ENCODE assay signal across 24 cellular contexts in the genomic region with DNA sequence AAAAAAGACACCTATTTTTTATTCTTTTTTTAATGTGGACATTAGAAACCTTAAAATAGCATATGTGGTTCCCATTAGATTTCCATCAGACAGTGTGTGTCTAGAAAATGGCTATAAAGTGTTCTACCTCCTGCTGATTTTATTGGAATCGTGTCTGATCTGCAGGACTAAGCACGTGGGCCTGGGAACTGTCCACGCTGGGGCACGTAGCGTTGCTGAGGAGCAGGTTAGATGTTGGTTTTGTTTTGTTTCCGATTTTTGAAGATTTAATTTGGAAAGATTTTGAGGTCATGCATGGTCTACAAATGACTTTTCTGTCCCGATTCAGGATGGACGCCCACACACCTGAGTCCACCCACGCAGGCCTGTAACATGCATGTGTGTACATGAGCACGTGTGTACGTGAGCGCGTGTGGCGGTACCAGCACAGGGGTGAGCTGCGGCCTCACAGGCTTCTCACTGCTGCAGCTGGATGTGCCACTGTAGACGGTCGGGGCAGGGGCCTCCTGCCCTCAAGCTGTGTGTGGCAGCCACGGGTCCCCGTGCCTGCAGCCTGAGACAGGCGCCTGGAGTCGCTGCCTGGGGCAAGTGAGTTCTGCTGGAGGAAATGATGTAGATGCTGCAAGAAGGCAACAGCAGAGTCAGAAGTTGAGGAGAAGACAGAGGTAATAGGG.
A peak's percentile ranks its signal among the peaks of the same experiment; 100 is the strongest.
DNase-seq lines count a peak whose midpoint lies in the region; ATAC-seq, FAIRE-seq and TF ChIP-seq lines count a peak whose summit lies in the region.
"Had no signal": no experiment of that assay in that cellular context is flagged by ENCODE, and none has a peak within 500 bp of the region (broad histone marks: within the 10 kb centered on the region; RNA-seq: fewer than 3 reads in every experiment).

No MANE protein-coding gene starts in this region.

- FAIRE-seq in H1 (lab: Jason Lieb, UNC), result no peak
- FAIRE-seq: astrocyte, endothelial cell of umbilical vein had no signal

- no peak overlapping the region for H3K27ac ChIP-seq in H1 (ENCODE audit: low read depth, low read length)
- no peak overlapping the region for H3K27ac ChIP-seq in osteoblast (ENCODE audit: low read depth, low read length)
- no peak overlapping the region for H3K27ac ChIP-seq in CD4-positive, alpha-beta T cell (ENCODE audit: low read depth, low read length)
- no peak overlapping the region for H3K27ac ChIP-seq in esophagus squamous epithelium
- H3K27ac ChIP-seq: dorsolateral prefrontal cortex, vagina had no signal

- DNase-seq in natural killer cell treated with Interleukin-12 subunit alpha and Interleukin-12 subunit beta and Interleukin-15 and Interleukin-18, amount 100 ng/mL, for 72 hours (ENCODE audit: low spot score), result peak; percentile 56
- DNase-seq in natural killer cell, result no peak
- DNase-seq in H1 (ENCODE audit: low read depth in 1 of 2, low spot score in 2 of 2), result peak in 1 of 2 experiments; percentile 33
- DNase-seq in osteoblast (ENCODE audit: insufficient read length, low spot score, missing footprints), result peak; percentile 57
- DNase-seq in DMS53 (lab: John Stamatoyannopoulos, UW), result no peak
- no peak for DNase-seq in CD4-positive, alpha-beta T cell
- no peak for DNase-seq in esophagus squamous epithelium (lab: John Stamatoyannopoulos, UW)
- DNase-seq: activated T-cell treated with anti-CD3 and anti-CD28 coated beads, Interleukin-2, amount 50 U/mL, for 4 hours; central memory CD4-positive, alpha-beta T cell; HCEC 1CT; NCI-H1092 treated with DMSO at 0.1 percent for 48 hours; NCI-H2081; NCI-H345; NCI-H774; occipital lobe; SHP77; stimulated activated CD4-positive, alpha-beta T cell treated with anti-CD3 and anti-CD28 coated beads, Interleukin-12 subunit alpha, Interleukin-12 subunit beta, amount 100 ng/mL, for 4 hours; stimulated activated CD4-positive, alpha-beta T cell treated with anti-CD3 and anti-CD28 coated beads, Interleukin-4, amount 100 ng/mL, for 4 hours; stimulated activated naive CD4-positive, alpha-beta T cell had no signal

- H3K9me3 Mint-ChIP-seq in natural killer cell treated with Interleukin-12 subunit alpha and Interleukin-12 subunit beta and Interleukin-15 and Interleukin-18, amount 100 ng/mL, for 72 hours, result no peaks in the 10 kb centered on the region
- no peaks in the 10 kb centered on the region for H3K9me3 Mint-ChIP-seq in natural killer cell
- no peaks in the 10 kb centered on the region for H3K9me3 Mint-ChIP-seq in CD4-positive, alpha-beta T cell
- H3K9me3 Mint-ChIP-seq: activated naive CD4-positive, alpha-beta T cell treated with anti-CD3 and anti-CD28 coated beads, Interleukin-2, amount 50 U/mL, for 72 hours; activated T-cell treated with anti-CD3 and anti-CD28 coated beads, Interleukin-2, amount 50 U/mL, for 4 hours had no signal

- H3K4me1 Mint-ChIP-seq in natural killer cell treated with Interleukin-12 subunit alpha and Interleukin-12 subunit beta and Interleukin-15 and Interleukin-18, amount 100 ng/mL, for 72 hours (ENCODE audit: low read depth in 2 of 2), result no peaks in the 10 kb centered on the region
- H3K4me1 Mint-ChIP-seq in natural killer cell, result peaks cover 0 to 3% of the 10 kb centered on the region in 2 donors
- peaks cover 9% of the 10 kb centered on the region for H3K4me1 Mint-ChIP-seq in CD4-positive, alpha-beta T cell (ENCODE audit: low read depth)

- H3K79me2 ChIP-seq in H1 (ENCODE audit: control insufficient read depth in 1 of 2, insufficient read depth in 2 of 2, low read length in 2 of 2) (no peaks in the 10 kb centered on the region), osteoblast (ENCODE audit: insufficient read depth, low read length) (no peaks in the 10 kb centered on the region)

- intact Hi-C loops in natural killer cell (cut with micrococcal nuclease) (no loop called here), esophagus squamous epithelium (cut with DNase I) (loop anchor here (10.0 kb wide), 1 partner anchor 55 kb away; no protein-coding TSS in a partner anchor)
- intact Hi-C loops in CD4-positive, alpha-beta T cell (cut with DNase I, micrococcal nuclease), result no loop called here

- H3K4me3 Mint-ChIP-seq in natural killer cell treated with Interleukin-12 subunit alpha and Interleukin-12 subunit beta and Interleukin-15 and Interleukin-18, amount 100 ng/mL, for 72 hours, result no peak overlapping the region
- H3K4me3 Mint-ChIP-seq in natural killer cell, result no peak overlapping the region
- H3K4me3 Mint-ChIP-seq in CD4-positive, alpha-beta T cell, result no peak overlapping the region
- H3K4me3 Mint-ChIP-seq: activated T-cell treated with anti-CD3 and anti-CD28 coated beads, Interleukin-2, amount 50 U/mL, for 4 hours had no signal

- H3K23ac ChIP-seq in H1 (ENCODE audit: insufficient read length), result no peak overlapping the region

- no peak overlapping the region for H3K4me3 ChIP-seq in H1 (ENCODE audit: extremely low read depth in 1 of 4, insufficient read depth in 2 of 4, low read depth in 3 of 4, low read length in 4 of 4)
- no peak overlapping the region for H3K4me3 ChIP-seq in osteoblast (ENCODE audit: insufficient read depth, low read length)
- H3K4me3 ChIP-seq in esophagus squamous epithelium, result no peak overlapping the region
- H3K4me3 ChIP-seq: dorsolateral prefrontal cortex, vagina had no signal

- no peak overlapping the region for H2AK5ac ChIP-seq in H1 (ENCODE audit: low read depth, low read length)

- H3K14ac ChIP-seq in H1 (ENCODE audit: insufficient read length), result no peak overlapping the region

- H3K36me3 ChIP-seq in H1 (ENCODE audit: control insufficient read depth in 2 of 4, insufficient read depth in 4 of 4, low read length in 3 of 4) (no peaks in the 10 kb centered on the region), osteoblast (ENCODE audit: insufficient read depth, low read length) (no peaks in the 10 kb centered on the region), esophagus squamous epithelium (no peaks in the 10 kb centered on the region)
- H3K36me3 ChIP-seq: vagina had no signal

- H3K79me1 ChIP-seq in H1 (ENCODE audit: low read depth, low read length), result no peaks in the 10 kb centered on the region

- no peak overlapping the region for H2BK5ac ChIP-seq in H1 (ENCODE audit: low read depth, low read length)

- H3K4me2 ChIP-seq in H1 (ENCODE audit: insufficient read depth in 1 of 2, low read depth in 2 of 2, low read length in 2 of 2) (no peak overlapping the region), osteoblast (ENCODE audit: insufficient read depth, low read length) (no peak overlapping the region)

- TF ChIP-seq POLR2A in H1 (IDR thresholded peaks at IDR 0.05; ENCODE audit: control extremely low read depth in 1 of 2, low read depth in 2 of 2, low read length in 2 of 2) (no peak), esophagus squamous epithelium (IDR thresholded peaks at IDR 0.05) (no peak)

- H4K20me1 ChIP-seq in H1 (replicated peaks in 1 of 2; ENCODE audit: control insufficient read depth in 1 of 2, insufficient read depth in 2 of 2, low read length in 2 of 2), result peaks cover 0 to 6% of the 10 kb centered on the region in 2 experiments
- no peaks in the 10 kb centered on the region for H4K20me1 ChIP-seq in osteoblast (ENCODE audit: insufficient read depth, low read length)

- no peak overlapping the region for H3K4ac ChIP-seq in H1 (replicated peaks; ENCODE audit: insufficient read length, low read depth, low read length)

- no peak for TF ChIP-seq RAD21 in H1 (IDR thresholded peaks at IDR 0.05 in 1 of 2, conservative IDR thresholded peaks at IDR 0.05 in 1 of 2; ENCODE audit: low read depth in 2 of 2, low read length in 2 of 2)

- H3K18ac ChIP-seq in H1 (ENCODE audit: extremely low read depth, low read length), result no peak overlapping the region

- TF ChIP-seq CTCF in natural killer cell (IDR thresholded peaks at IDR 0.05) (no peak), H1 (IDR thresholded peaks at IDR 0.05; ENCODE audit: control extremely low read depth in 1 of 3, insufficient read depth in 1 of 3, low read depth in 1 of 3, low read length in 3 of 3) (no peak), osteoblast (IDR thresholded peaks at IDR 0.05; ENCODE audit: extremely low read depth, low read depth, low read length) (no peak), esophagus squamous epithelium (IDR thresholded peaks at IDR 0.05) (no peak)
- no peak for TF ChIP-seq CTCF in CD4-positive, alpha-beta T cell (IDR thresholded peaks at IDR 0.05)

- no peak for TF ChIP-seq EP300 in H1 (IDR thresholded peaks at IDR 0.05; ENCODE audit: borderline replicate concordance in 1 of 2, low read depth in 2 of 2, low read length in 2 of 2)

- no peak overlapping the region for H4K5ac ChIP-seq in H1 (ENCODE audit: insufficient read length, low read depth, low read length)

- H2BK15ac ChIP-seq in H1 (ENCODE audit: low read length), result no peak overlapping the region

- no peak overlapping the region for H3K56ac ChIP-seq in H1 (replicated peaks; ENCODE audit: insufficient read length, low read depth, low read length)

- H3K9me3 ChIP-seq in H1 (ENCODE audit: insufficient read depth in 2 of 2, low read depth in 1 of 2, low read length in 1 of 2), result peaks cover 8 to 12% of the 10 kb centered on the region in 2 experiments; a peak in 2 of 4 replicates
- no peaks in the 10 kb centered on the region for H3K9me3 ChIP-seq in osteoblast (ENCODE audit: low read depth, low read length)
- H3K9me3 ChIP-seq in CD4-positive, alpha-beta T cell (ENCODE audit: control insufficient read depth, low read length), result no peaks in the 10 kb centered on the region
- H3K9me3 ChIP-seq in esophagus squamous epithelium, result no peaks in the 10 kb centered on the region
- H3K9me3 ChIP-seq: vagina had no signal

- H2BK20ac ChIP-seq in H1 (ENCODE audit: low read length), result no peak overlapping the region

- no peaks in the 10 kb centered on the region for H3K23me2 ChIP-seq in H1 (ENCODE audit: low read depth, low read length)

- H2BK12ac ChIP-seq in H1 (ENCODE audit: low read depth, low read length), result no peak overlapping the region

- H2AFZ ChIP-seq in H1 (ENCODE audit: low read length), result no peak overlapping the region
- no peak overlapping the region for H2AFZ ChIP-seq in osteoblast (ENCODE audit: low read length)

- H3K27me3 ChIP-seq in H1 (replicated peaks in 1 of 4; ENCODE audit: control insufficient read depth in 3 of 4, extremely low read depth in 1 of 4, insufficient read depth in 3 of 4, low read length in 3 of 4) (no peaks in the 10 kb centered on the region), osteoblast (ENCODE audit: insufficient read depth, low read length) (no peaks in the 10 kb centered on the region), esophagus squamous epithelium (peaks cover 0 to 81% (median 0%) of the 10 kb centered on the region in 4 donors)
- no peaks in the 10 kb centered on the region for H3K27me3 ChIP-seq in CD4-positive, alpha-beta T cell (ENCODE audit: control insufficient read depth, insufficient read depth, low read length)
- H3K27me3 ChIP-seq: dorsolateral prefrontal cortex, vagina had no signal

- H2BK120ac ChIP-seq in H1 (replicated peaks; ENCODE audit: low read depth, low read length), result no peak overlapping the region

- H3K27me3 Mint-ChIP-seq in natural killer cell treated with Interleukin-12 subunit alpha and Interleukin-12 subunit beta and Interleukin-15 and Interleukin-18, amount 100 ng/mL, for 72 hours, result no peaks in the 10 kb centered on the region
- no peaks in the 10 kb centered on the region for H3K27me3 Mint-ChIP-seq in natural killer cell (ENCODE audit: low read depth in 2 of 2)
- no peaks in the 10 kb centered on the region for H3K27me3 Mint-ChIP-seq in CD4-positive, alpha-beta T cell

- no peaks in the 10 kb centered on the region for H3K36me3 Mint-ChIP-seq in natural killer cell treated with Interleukin-12 subunit alpha and Interleukin-12 subunit beta and Interleukin-15 and Interleukin-18, amount 100 ng/mL, for 72 hours
- H3K36me3 Mint-ChIP-seq in natural killer cell, result no peaks in the 10 kb centered on the region
- no peaks in the 10 kb centered on the region for H3K36me3 Mint-ChIP-seq in CD4-positive, alpha-beta T cell (ENCODE audit: low read depth)
- H3K36me3 Mint-ChIP-seq: activated naive CD4-positive, alpha-beta T cell treated with anti-CD3 and anti-CD28 coated beads, Interleukin-2, amount 50 U/mL, for 72 hours had no signal

- CTCF ChIA-PET in H1 (lab: Charles Lee; ENCODE audit: partially characterized antibody), result interaction anchor here (0.6 to 1.2 kb wide), 6 partner anchors 12 to 200 kb away, joined by 3 to 6 read pairs (median 4); no protein-coding TSS in a partner anchor
- CTCF ChIA-PET in CD4-positive, alpha-beta T cell (lab: Charles Lee), result no interaction called here

- no peaks in the 10 kb centered on the region; a peak in 1 of 7 replicates for H3K4me1 ChIP-seq in H1 (replicated peaks in 1 of 4; ENCODE audit: control insufficient read depth in 3 of 4, insufficient read depth in 4 of 4, low read length in 3 of 4)
- no peaks in the 10 kb centered on the region for H3K4me1 ChIP-seq in osteoblast (ENCODE audit: insufficient read depth, low read length)
- H3K4me1 ChIP-seq in esophagus squamous epithelium, result peaks cover 9 to 48% (median 21%) of the 10 kb centered on the region in 3 donors

- no peak overlapping the region for H3K9ac ChIP-seq in H1 (replicated peaks in 1 of 4; ENCODE audit: extremely low read depth in 1 of 4, low read depth in 3 of 4, low read length in 3 of 4)

- POLR2A ChIA-PET in H1 (lab: Charles Lee; ENCODE audit: partially characterized antibody), result interaction anchor here (0.6 kb wide), 2 partner anchors 87 to 92 kb away, joined by 3 read pairs; no protein-coding TSS in a partner anchor
- POLR2A ChIA-PET in CD4-positive, alpha-beta T cell (lab: Charles Lee), result no interaction called here

- H3K27ac Mint-ChIP-seq in natural killer cell treated with Interleukin-12 subunit alpha and Interleukin-12 subunit beta and Interleukin-15 and Interleukin-18, amount 100 ng/mL, for 72 hours, result no peak overlapping the region
- H3K27ac Mint-ChIP-seq in natural killer cell, result no peak overlapping the region
- H3K27ac Mint-ChIP-seq in CD4-positive, alpha-beta T cell, result no peak overlapping the region
- H3K27ac Mint-ChIP-seq: activated naive CD4-positive, alpha-beta T cell treated with anti-CD3 and anti-CD28 coated beads, Interleukin-2, amount 50 U/mL, for 72 hours had no signal

- no peak for ATAC-seq in natural killer cell treated with Interleukin-12 subunit alpha and Interleukin-12 subunit beta and Interleukin-15 and Interleukin-18, amount 100 ng/mL, for 72 hours
- no peak for ATAC-seq in natural killer cell
- ATAC-seq in CD4-positive, alpha-beta T cell (ENCODE audit: poor library complexity), result no peak
- ATAC-seq: activated naive CD4-positive, alpha-beta T cell treated with anti-CD3 and anti-CD28 coated beads, Interleukin-2, amount 50 U/mL, for 72 hours; activated T-cell treated with anti-CD3 and anti-CD28 coated beads, Interleukin-2, amount 50 U/mL, for 4 hours had no signal

- 89% methylated on average over 21 of the region's 21 CpGs; no CpG with 5 or more reads in 1 of the 2 experiments for WGBS in H1 (ENCODE audit: extremely low coverage in 1 of 2, insufficient coverage in 1 of 2, insufficient read length in 1 of 2, insufficient replicate concordance in 2 of 2, low coverage in 1 of 2, low lambda C conversion rate in 2 of 2, missing lambda C conversion rate in 1 of 2), 2 experiments
- 77 to 86% methylated on average over 13 to 15 of the region's 21 CpGs for WGBS in esophagus squamous epithelium, 2 donors

- H4K91ac ChIP-seq in H1 (replicated peaks; ENCODE audit: insufficient read length, low read length), result no peak overlapping the region

- peak overlapping the region; percentile 69; the same call in 1 of the 2 replicates for H4K8ac ChIP-seq in H1 (ENCODE audit: extremely low read depth, insufficient read depth, low read length)

Comparison
In these comparisons a context has a peak if more than half of its experiments do, and no peak if none do; other contexts are left out.
1. DNase-seq: peak in natural killer cell treated with Interleukin-12 subunit alpha and Interleukin-12 subunit beta and Interleukin-15 and Interleukin-18, amount 100 ng/mL, for 72 hours (single experiment) and osteoblast (single experiment); none in natural killer cell (single experiment), DMS53 (single experiment), CD4-positive, alpha-beta T cell (0 of 10) and esophagus squamous epithelium (single experiment).